28 cellular contexts compared by ENCODE assay signal in genomic region chr14:80336613-80337106, GRCh38.
"Had no signal": no experiment of that assay in that cellular context is flagged by ENCODE, and none has a peak within 500 bp of the region (broad histone marks: within the 10 kb centered on the region; RNA-seq: fewer than 3 reads in every experiment).

No MANE protein-coding gene starts in this region.

- DNase-seq: activated CD4-positive, alpha-beta T cell treated with anti-CD3 and anti-CD28 coated beads, Interleukin-2, amount 10 ng/mL, durations not matched to agents 24 days and 14 days; activated CD4-positive, alpha-beta T cell treated with anti-CD3 and anti-CD28 coated beads, Interleukin-2, amount 50 U/mL, for 4 hours; activated CD8-positive, alpha-beta T cell treated with anti-CD3 and anti-CD28 coated beads for 36 hours; activated effector memory CD4-positive, alpha-beta T cell treated with anti-CD3 and anti-CD28 coated beads, Interleukin-2, amount 50 U/mL, for 16 hours; activated naive CD4-positive, alpha-beta T cell; activated naive CD4-positive, alpha-beta T cell treated with anti-CD3 and anti-CD28 coated beads, Interleukin-2, amount 50 U/mL, for 16 hours; activated naive CD8-positive, alpha-beta T cell treated with anti-CD3 and anti-CD28 coated beads for 36 hours; activated T-cell treated with anti-CD3 and anti-CD28 coated beads, Interleukin-2, amount 50 U/mL, for 1 hour; activated T-cell treated with anti-CD3 and anti-CD28 coated beads, Interleukin-2, amount 50 U/mL, for 72 hours; amniotic stem cell; aorta; brain microvascular endothelial cell; central memory CD4-positive, alpha-beta T cell; Karpas-422; KBM-7; MG63; NCI-H1092; NCI-H1417; NCI-H1694; NCI-H1930; NCI-H2081 treated with DMSO at 0.1 percent for 48 hours; NCI-H345; NCI-H524 treated with DMSO at 0.1 percent for 48 hours; SHP77; SJCRH30 had no signal

- H3K4me1 Mint-ChIP-seq: activated CD4-positive, alpha-beta T cell treated with anti-CD3 and anti-CD28 coated beads, Interleukin-2, amount 10 ng/mL, durations not matched to agents 24 days and 14 days; activated naive CD8-positive, alpha-beta T cell treated with anti-CD3 and anti-CD28 coated beads for 36 hours; activated T-helper 17 cell treated with anti-CD3 and anti-CD28 coated beads, Interleukin-2, amount 50 U/mL, for 72 hours had no signal

- H3K36me3 Mint-ChIP-seq: activated naive CD8-positive, alpha-beta T cell treated with anti-CD3 and anti-CD28 coated beads for 36 hours had no signal

- ATAC-seq: activated CD8-positive, alpha-beta T cell treated with anti-CD3 and anti-CD28 coated beads for 36 hours; activated T-cell treated with anti-CD3 and anti-CD28 coated beads, Interleukin-2, amount 50 U/mL, for 72 hours; activated T-helper 17 cell treated with anti-CD3 and anti-CD28 coated beads, Interleukin-2, amount 50 U/mL, for 72 hours; Panc1 had no signal

- H3K27me3 Mint-ChIP-seq: activated CD4-positive, alpha-beta T cell treated with anti-CD3 and anti-CD28 coated beads, Interleukin-2, amount 10 ng/mL, durations not matched to agents 24 days and 14 days; activated CD8-positive, alpha-beta T cell treated with anti-CD3 and anti-CD28 coated beads for 36 hours; activated naive CD8-positive, alpha-beta T cell treated with anti-CD3 and anti-CD28 coated beads for 36 hours; activated T-helper 17 cell treated with anti-CD3 and anti-CD28 coated beads, Interleukin-2, amount 50 U/mL, for 72 hours had no signal

- H3K27ac Mint-ChIP-seq: activated CD4-positive, alpha-beta T cell treated with anti-CD3 and anti-CD28 coated beads, Interleukin-2, amount 10 ng/mL, durations not matched to agents 24 days and 14 days; activated CD8-positive, alpha-beta T cell treated with anti-CD3 and anti-CD28 coated beads for 36 hours; activated naive CD8-positive, alpha-beta T cell treated with anti-CD3 and anti-CD28 coated beads for 36 hours; activated T-cell treated with anti-CD3 and anti-CD28 coated beads, Interleukin-2, amount 50 U/mL, for 72 hours; activated T-helper 17 cell treated with anti-CD3 and anti-CD28 coated beads, Interleukin-2, amount 50 U/mL, for 72 hours had no signal

- H3K4me3 Mint-ChIP-seq: activated CD4-positive, alpha-beta T cell treated with anti-CD3 and anti-CD28 coated beads, Interleukin-2, amount 10 ng/mL, durations not matched to agents 24 days and 14 days; activated CD8-positive, alpha-beta T cell treated with anti-CD3 and anti-CD28 coated beads for 36 hours; activated naive CD8-positive, alpha-beta T cell treated with anti-CD3 and anti-CD28 coated beads for 36 hours; activated T-cell treated with anti-CD3 and anti-CD28 coated beads, Interleukin-2, amount 50 U/mL, for 72 hours; activated T-helper 17 cell treated with anti-CD3 and anti-CD28 coated beads, Interleukin-2, amount 50 U/mL, for 72 hours had no signal

- FAIRE-seq: TTC549 had no signal
